8 cellular contexts compared by ENCODE assay signal in the genomic region with DNA sequence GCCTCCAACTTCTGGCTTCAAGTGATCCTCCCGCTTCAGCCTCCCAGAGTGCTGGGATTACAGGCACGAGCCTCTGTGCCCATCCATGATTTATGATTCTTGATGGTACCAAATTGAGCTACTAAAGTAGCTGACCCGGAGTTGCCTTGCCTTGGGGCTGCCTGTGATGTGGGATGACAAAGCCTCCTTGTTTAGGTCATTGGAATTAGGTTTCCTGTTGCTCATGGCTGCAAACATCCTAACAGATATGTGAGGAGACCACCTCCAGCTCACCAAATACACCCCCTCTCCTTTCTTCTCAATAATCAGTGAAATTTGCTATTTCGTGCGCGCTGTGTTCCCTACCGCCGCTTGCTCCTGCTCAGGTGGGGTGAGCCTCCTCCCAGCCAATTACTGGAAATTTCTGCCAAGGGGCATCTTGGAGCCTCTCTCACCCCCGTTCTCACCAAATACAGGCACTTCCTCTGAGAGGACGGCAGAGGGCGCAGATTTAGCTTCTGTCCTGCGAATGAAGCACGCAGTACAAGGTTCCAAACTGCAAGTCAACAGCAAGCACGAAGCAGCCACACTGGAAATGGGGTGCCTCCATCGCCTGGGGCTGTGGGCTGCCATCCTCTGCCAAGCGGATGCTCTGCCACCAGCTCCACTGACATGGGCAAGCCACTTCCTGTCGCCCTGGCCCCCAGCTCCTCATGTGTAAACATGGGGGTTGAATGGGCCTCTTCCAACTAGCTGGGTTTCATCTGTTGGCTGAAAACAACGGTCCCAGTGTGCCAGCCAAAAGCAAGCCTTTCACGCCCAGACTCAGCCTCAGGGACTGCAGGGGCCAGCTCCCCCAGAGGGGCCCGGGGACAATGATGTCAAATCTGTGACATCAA.
A peak's percentile ranks its signal among the peaks of the same experiment; 100 is the strongest.
DNase-seq lines count a peak whose midpoint lies in the region; ATAC-seq and TF ChIP-seq lines count a peak whose summit lies in the region.

No MANE protein-coding gene starts in this region.

- peak overlapping the region; percentile 88 for H2AFZ ChIP-seq in Loucy (ENCODE audit: low read length)

- 21 to 23% (median 22%) methylated on average over 20 of the region's 20 CpGs for WGBS in heart left ventricle, 4 donors
- WGBS in psoas muscle, 3 donors, result 20 to 25% (median 20%) methylated on average over 20 of the region's 20 CpGs

- H3K27ac ChIP-seq in heart left ventricle (peak overlapping the region in 7 of 12 donors; percentile 1 to 77 (median 68)), psoas muscle (no peak overlapping the region), vagina (no peak overlapping the region)

- peak; percentile 85 for TF ChIP-seq CTCF in Loucy (conservative IDR thresholded peaks at IDR 0.05; ENCODE audit: low read length)
- peak; percentile 71 to 89 (median 81) for TF ChIP-seq CTCF in heart left ventricle (IDR thresholded peaks at IDR 0.05)
- TF ChIP-seq CTCF in psoas muscle (IDR thresholded peaks at IDR 0.05), result peak; percentile 82
- peak; percentile 47 to 79 (median 72) for TF ChIP-seq CTCF in vagina (IDR thresholded peaks at IDR 0.05)

- H3K27me3 Mint-ChIP-seq in T-cell, result no peaks in the 10 kb centered on the region

- TF ChIP-seq POLR2A in heart left ventricle (IDR thresholded peaks at IDR 0.05), result no peak
- no peak for TF ChIP-seq POLR2A in vagina (IDR thresholded peaks at IDR 0.05)

- H3K36me3 Mint-ChIP-seq in T-cell, result no peaks in the 10 kb centered on the region

- H3K36me3 ChIP-seq in Loucy (ENCODE audit: insufficient read depth, low read length) (no peaks in the 10 kb centered on the region), adipocyte (ENCODE audit: control insufficient read depth, insufficient read depth, low read length, severe bottlenecking) (no peaks in the 10 kb centered on the region), heart left ventricle (no peaks in the 10 kb centered on the region), psoas muscle (ENCODE audit: insufficient read depth in 1 of 2, low read depth in 1 of 2) (no peaks in the 10 kb centered on the region), vagina (no peaks in the 10 kb centered on the region)

- CTCF ChIA-PET in T-cell (lab: Charles Lee), result interaction anchor here (0.5 to 3.0 kb wide), 15 partner anchors 22 to 415 kb away, joined by 3 to 15 read pairs (median 3); no protein-coding TSS in a partner anchor

- H3K4me3 Mint-ChIP-seq in T-cell, result peak overlapping the region; percentile 71 to 78 (median 73)

- H3K9me2 ChIP-seq in Loucy (replicated peaks; ENCODE audit: low read depth, low read length), result no peaks in the 10 kb centered on the region

- H3K79me2 ChIP-seq in Loucy (ENCODE audit: insufficient read depth, low read length), result no peaks in the 10 kb centered on the region

- H3K27ac Mint-ChIP-seq in T-cell, result peak overlapping the region; percentile 99

- peak overlapping the region; percentile 27 for H3K4me3 ChIP-seq in Loucy (ENCODE audit: low read length, poor library complexity, severe bottlenecking)
- H3K4me3 ChIP-seq in adipocyte (ENCODE audit: low read length), result no peak overlapping the region
- no peak overlapping the region for H3K4me3 ChIP-seq in heart left ventricle
- H3K4me3 ChIP-seq in psoas muscle, result no peak overlapping the region
- no peak overlapping the region for H3K4me3 ChIP-seq in vagina

- H3K27me3 ChIP-seq in Loucy (ENCODE audit: insufficient read depth, low read length, poor library complexity, severe bottlenecking) (no peaks in the 10 kb centered on the region), adipocyte (replicated peaks; ENCODE audit: control insufficient read depth, insufficient read depth, low read length) (peaks cover 38% of the 10 kb centered on the region), heart left ventricle (no peaks in the 10 kb centered on the region), psoas muscle (ENCODE audit: insufficient read depth in 3 of 3, low read length in 2 of 3) (no peaks in the 10 kb centered on the region), vagina (no peaks in the 10 kb centered on the region)

- peaks cover 12% of the 10 kb centered on the region for H3K4me1 ChIP-seq in Loucy (ENCODE audit: insufficient read depth, low read length, poor library complexity, severe bottlenecking)
- H3K4me1 ChIP-seq in adipocyte (ENCODE audit: control insufficient read depth, insufficient read depth, low read length), result peaks cover 10% of the 10 kb centered on the region
- H3K4me1 ChIP-seq in heart left ventricle, result peaks cover 0 to 38% (median 23%) of the 10 kb centered on the region in 12 donors
- H3K4me1 ChIP-seq in psoas muscle, result peaks cover 17% of the 10 kb centered on the region
- H3K4me1 ChIP-seq in vagina, result peaks cover 19% of the 10 kb centered on the region

- intact Hi-C loops in heart left ventricle (cut with DNase I), result loop anchor here (1.0 to 10.0 kb wide), 8 partner anchors 65 to 272 kb away; partner anchors contain the start of genes ASTL (in 2 of the 10) and SNRNP200 (in 2 of the 10)
- intact Hi-C loops in psoas muscle (cut with DNase I), result loop anchor here in 1 of 2 donors (1.0 kb wide), 1 partner anchor 102 kb away; no protein-coding TSS in a partner anchor
- intact Hi-C loops in vagina (cut with DNase I), result loop anchor here (5.0 kb wide), 1 partner anchor 100 kb away; the partner anchor contains the start of gene NEURL3

- H3K9ac ChIP-seq in Loucy (ENCODE audit: low read depth, low read length, poor library complexity, severe bottlenecking) (peak overlapping the region; percentile 57), adipocyte (ENCODE audit: low read length) (no peak overlapping the region)

- no peaks in the 10 kb centered on the region for H4K20me1 ChIP-seq in Loucy (ENCODE audit: insufficient read depth, low read length, poor library complexity, severe bottlenecking)

- H3K9me3 ChIP-seq in Loucy (ENCODE audit: insufficient read depth, low read depth, low read length) (no peaks in the 10 kb centered on the region), adipocyte (ENCODE audit: control insufficient read depth, low read length) (no peaks in the 10 kb centered on the region), heart left ventricle (no peaks in the 10 kb centered on the region), psoas muscle (no peaks in the 10 kb centered on the region), vagina (no peaks in the 10 kb centered on the region)

- H3F3A ChIP-seq in Loucy (ENCODE audit: low read depth), result no peaks in the 10 kb centered on the region

- POLR2A ChIA-PET in T-cell (lab: Charles Lee), result interaction anchor here (0.5 to 1.1 kb wide), 4 partner anchors 53 to 140 kb away, joined by 3 to 11 read pairs (median 4); no protein-coding TSS in a partner anchor

- peaks cover 35 to 44% (median 42%) of the 10 kb centered on the region in 3 donors for H3K4me1 Mint-ChIP-seq in T-cell

- DNase-seq in NCI-H1417 (lab: John Stamatoyannopoulos, UW) (peak in 2 of 3 experiments; percentile 11 to 55), NCI-H1417 treated with DMSO at 0.1 percent for 48 hours (lab: John Stamatoyannopoulos, UW) (no peak), T-cell (peak; percentile 66 to 95 (median 87)), adipocyte (ENCODE audit: low read depth) (peak; percentile 88), heart left ventricle (peak; percentile 62 to 73 (median 65)), psoas muscle (peak; percentile 42 to 73), vagina (ENCODE audit: extremely low spot score in 2 of 2) (no peak)

- H3K4me2 ChIP-seq in Loucy (ENCODE audit: low read depth, low read length, poor library complexity, severe bottlenecking), result peak overlapping the region; percentile 64

- H3K9me3 Mint-ChIP-seq in T-cell, result no peaks in the 10 kb centered on the region

- peak; percentile 94 to 98 (median 96) for ATAC-seq in T-cell (replicated peaks in 1 of 4)
- ATAC-seq in heart left ventricle, result peak; percentile 42 to 68 (median 54)
- ATAC-seq in psoas muscle, result peak; percentile 66 to 88 (median 78)

Comparison
In these comparisons a context has a peak if more than half of its experiments do, and no peak if none do; other contexts are left out.
1. DNase-seq: peak in NCI-H1417 (2 of 3), T-cell (34 of 34), adipocyte (single experiment), heart left ventricle (5 of 5) and psoas muscle (2 of 2); none in NCI-H1417 treated with DMSO at 0.1 percent for 48 hours (single experiment) and vagina (0 of 2).
2. H3K27ac ChIP-seq: peak in heart left ventricle (7 of 12); none in psoas muscle (single experiment) and vagina (single experiment).
3. Peak in every context shown above with its lines, with median percentiles within 50 percentile points of each other: CTCF ChIP-seq and ATAC-seq.